ENCODE assay signal across 1 cellular context in genomic region chr3:11507719-11508118, GRCh38.
A peak's percentile ranks its signal among the peaks of the same experiment; 100 is the strongest.
TF ChIP-seq lines count a peak whose summit lies in the region.

No MANE protein-coding gene starts in this region.

TF ChIP-seq in K562, 482 proteins besides CTCF, POLR2A, EP300 and RAD21 (continued from another document and continues in another):
- no peak for TF ChIP-seq ARID3A (IDR thresholded peaks at IDR 0.05; ENCODE audit: borderline replicate concordance, low read depth, low read length)
- no peak for TF ChIP-seq TEAD2 (tag; IDR thresholded peaks at IDR 0.05)
- no peak for TF ChIP-seq SRSF7 (optimal IDR thresholded peaks at IDR 0.05; ENCODE audit: low read depth, low read length)
- no peak for TF ChIP-seq HOMEZ (CRISPR knock-in tag; IDR thresholded peaks at IDR 0.05)
- TF ChIP-seq CBFA2T2 (conservative IDR thresholded peaks at IDR 0.05), result peak; percentile 38
- no peak for TF ChIP-seq EGR1 (conservative IDR thresholded peaks at IDR 0.05)
- no peak for TF ChIP-seq KLF6 (CRISPR knock-in tag; IDR thresholded peaks at IDR 0.05; ENCODE audit: borderline replicate concordance)
- TF ChIP-seq RB1 (IDR thresholded peaks at IDR 0.05; ENCODE audit: low read depth), result no peak
- no peak for TF ChIP-seq NR0B1 (IDR thresholded peaks at IDR 0.05; ENCODE audit: partially characterized antibody)
- TF ChIP-seq TAF15 (IDR thresholded peaks at IDR 0.05; ENCODE audit: low read depth, low read length), result no peak
- no peak for TF ChIP-seq HMG20A (CRISPR knock-in tag; conservative IDR thresholded peaks at IDR 0.05)
- TF ChIP-seq DNMT1 (IDR thresholded peaks at IDR 0.05), result no peak
- TF ChIP-seq ILK (tag; IDR thresholded peaks at IDR 0.05; ENCODE audit: borderline replicate concordance, low read depth), result no peak
- no peak for TF ChIP-seq NR2F6 (CRISPR knock-in tag; IDR thresholded peaks at IDR 0.05)
- no peak for TF ChIP-seq POLR2AphosphoS5 (IDR thresholded peaks at IDR 0.05; ENCODE audit: control insufficient read depth, insufficient read depth, low read depth, low read length)
- no peak for TF ChIP-seq NFRKB (IDR thresholded peaks at IDR 0.05; ENCODE audit: low read depth)
- no peak for TF ChIP-seq PREB (CRISPR knock-in tag; IDR thresholded peaks at IDR 0.05)
- no peak for TF ChIP-seq ZFP30 (CRISPR knock-in tag; IDR thresholded peaks at IDR 0.05; ENCODE audit: borderline replicate concordance)
- TF ChIP-seq THRB (CRISPR knock-in tag; conservative IDR thresholded peaks at IDR 0.05), result no peak
- TF ChIP-seq NR4A1 (CRISPR knock-in tag; IDR thresholded peaks at IDR 0.05), result no peak
- no peak for TF ChIP-seq NR4A1 (tag; IDR thresholded peaks at IDR 0.05)
- 0 out of 2 replicates have a peak, but pooled peaks have one; percentile 19 for TF ChIP-seq IRF9 (tag; IDR thresholded peaks at IDR 0.05)
- TF ChIP-seq ADNP (tag; IDR thresholded peaks at IDR 0.05), result no peak
- TF ChIP-seq E2F4 (CRISPR knock-in tag; IDR thresholded peaks at IDR 0.05; ENCODE audit: low read depth), result no peak
- TF ChIP-seq ELF1 (tag; IDR thresholded peaks at IDR 0.05), result peak; percentile 52; the same call in 1 of the 2 replicates
- TF ChIP-seq GMEB1 (CRISPR knock-in tag; IDR thresholded peaks at IDR 0.05), result no peak
- no peak for TF ChIP-seq MXI1 (IDR thresholded peaks at IDR 0.05; ENCODE audit: low read depth, low read length)
- TF ChIP-seq ZKSCAN3 (CRISPR knock-in tag; IDR thresholded peaks at IDR 0.05), result no peak
- TF ChIP-seq STAT5A (IDR thresholded peaks at IDR 0.05; ENCODE audit: borderline replicate concordance, low read length), result no peak
- no peak for TF ChIP-seq HNRNPLL (IDR thresholded peaks at IDR 0.05; ENCODE audit: low read depth, low read length, poor library complexity, severe bottlenecking)
- no peak for TF ChIP-seq ZC3H11A (IDR thresholded peaks at IDR 0.05; ENCODE audit: low read depth, low read length)
- no peak for TF ChIP-seq CREB1 (IDR thresholded peaks at IDR 0.05)
- no peak for TF ChIP-seq CREB1 (CRISPR knock-in tag; IDR thresholded peaks at IDR 0.05)
- no peak for TF ChIP-seq ZNF282 (CRISPR knock-in tag; IDR thresholded peaks at IDR 0.05)
- no peak for TF ChIP-seq EZH2 (IDR thresholded peaks at IDR 0.05; ENCODE audit: borderline replicate concordance, low read depth, low read length)
- TF ChIP-seq USF1 (CRISPR knock-in tag; IDR thresholded peaks at IDR 0.05), result peak; percentile 85
- no peak for TF ChIP-seq C11orf30 (IDR thresholded peaks at IDR 0.05; ENCODE audit: low read depth)
- no peak for TF ChIP-seq PHB2 (IDR thresholded peaks at IDR 0.05; ENCODE audit: low read depth)
- TF ChIP-seq ZNF699 (CRISPR knock-in tag; IDR thresholded peaks at IDR 0.05; ENCODE audit: insufficient replicate concordance), result no peak
- TF ChIP-seq KDM5B (IDR thresholded peaks at IDR 0.05; ENCODE audit: insufficient replicate concordance, low read depth, low read length), result no peak
- 0 out of 2 replicates have a peak, but pooled peaks have one; percentile 67 for TF ChIP-seq CBX1 (IDR thresholded peaks at IDR 0.05; ENCODE audit: low read depth)
- no peak for TF ChIP-seq RCOR1 (IDR thresholded peaks at IDR 0.05; ENCODE audit: borderline replicate concordance in 1 of 2, low read depth in 2 of 2, low read length in 2 of 2)
- TF ChIP-seq EHMT2 (IDR thresholded peaks at IDR 0.05), result peak; percentile 60; the same call in 1 of the 2 replicates
- no peak for TF ChIP-seq FOXA1 (IDR thresholded peaks at IDR 0.05; ENCODE audit: borderline replicate concordance)
- no peak for TF ChIP-seq FOXP4 (CRISPR knock-in tag; IDR thresholded peaks at IDR 0.05; ENCODE audit: borderline replicate concordance)
- TF ChIP-seq POLR2B (IDR thresholded peaks at IDR 0.05; ENCODE audit: low read depth, partially characterized antibody), result no peak
- no peak for TF ChIP-seq MLX (CRISPR knock-in tag; conservative IDR thresholded peaks at IDR 0.05)
- no peak for TF ChIP-seq NCOR1 (IDR thresholded peaks at IDR 0.05)
- TF ChIP-seq ZNF717 (CRISPR knock-in tag; IDR thresholded peaks at IDR 0.05), result no peak
- TF ChIP-seq CCNT2 (IDR thresholded peaks at IDR 0.05; ENCODE audit: borderline replicate concordance, extremely low read depth, insufficient read length, low read depth, low read length), result no peak
- TF ChIP-seq MCM3 (IDR thresholded peaks at IDR 0.05), result no peak
- TF ChIP-seq ETS1 (conservative IDR thresholded peaks at IDR 0.05; ENCODE audit: control insufficient read depth, low read depth, low read length), result no peak
- no peak for TF ChIP-seq ZBTB2 (IDR thresholded peaks at IDR 0.05)
- no peak for TF ChIP-seq SMAD3 (CRISPR knock-in tag; conservative IDR thresholded peaks at IDR 0.05)
